Comparison of ENCODE assay signal across 27 cellular contexts in genomic region chr22:27284314-27284713, GRCh38.
"Had no signal": no experiment of that assay in that cellular context is flagged by ENCODE, and none has a peak within 500 bp of the region (broad histone marks: within the 10 kb centered on the region; RNA-seq: fewer than 3 reads in every experiment).

No MANE protein-coding gene starts in this region.

- H3K36me3 ChIP-seq: neural progenitor cell, neutrophil, pancreas, prostate gland, right lobe of liver, sigmoid colon, stomach, thoracic aorta, thyroid gland, tibial nerve, upper lobe of right lung, uterus had no signal

- H3K27me3 ChIP-seq: neural progenitor cell, pancreas, right lobe of liver, sigmoid colon, thyroid gland, tibial nerve, upper lobe of right lung, uterus had no signal

- H3K9ac ChIP-seq: neural progenitor cell had no signal

- H3K4me3 ChIP-seq: neural progenitor cell, pancreas, prostate gland, right lobe of liver, sigmoid colon, stomach, thoracic aorta, thyroid gland, tibial nerve, upper lobe of right lung, uterus had no signal

- H3K27ac Mint-ChIP-seq: naive thymus-derived CD8-positive, alpha-beta T cell; natural killer cell treated with Interleukin-12 subunit alpha and Interleukin-12 subunit beta and Interleukin-15 and Interleukin-18, amount 100 ng/mL, for 72 hours; nephron progenitor cell; neural progenitor cell; stimulated activated effector memory CD8-positive, alpha-beta T cell treated with anti-CD3 and anti-CD28 coated beads, Interleukin-12 subunit alpha, Interleukin-12 subunit beta, amount 100 ng/mL, for 72 hours; stimulated activated naive B cell treated with anti-CD40 and anti-IgM and Interleukin-4, amounts not matched to agents 10 μg/mL and 1 μg/mL and 100 μg/mL, for 72 hours; stimulated activated naive CD8-positive, alpha-beta T cell treated with anti-CD3 and anti-CD28 coated beads, Interleukin-15, Interleukin-2, amounts not matched to agents 100 ng/mL and 50 ng/mL, for 24 hours had no signal

- DNase-seq: naive B cell; naive thymus-derived CD8-positive, alpha-beta T cell; nephron progenitor cell; pancreas; right cardiac atrium; right lobe of liver; sigmoid colon; small intestine; stimulated activated CD4-positive, alpha-beta T cell treated with anti-CD3 and anti-CD28 coated beads, Interleukin-15, amount 100 ng/mL, for 24 hours; stimulated activated CD4-positive, alpha-beta T cell treated with anti-CD3 and anti-CD28 coated beads, Interleukin-2, amount 100 ng/mL, for 24 hours; stimulated activated CD4-positive, alpha-beta T cell treated with anti-CD3 and anti-CD28 coated beads, Interleukin-2, amount 100 ng/mL, for 48 hours; stimulated activated CD4-positive, alpha-beta T cell treated with anti-CD3 and anti-CD28 coated beads, Interleukin-4, amount 100 ng/mL, for 24 hours; stimulated activated naive B cell treated with anti-CD40 and anti-IgM and Interleukin-4, amounts not matched to agents 10 μg/mL and 1 μg/mL and 100 μg/mL, for 72 hours; stimulated activated naive CD4-positive, alpha-beta T cell treated with Interleukin-2 at 50 U/mL for 16 hours; stomach; thyroid gland; trophoblast cell; upper lobe of right lung; uterus had no signal

- H3K27ac ChIP-seq: neural progenitor cell, neutrophil, pancreas, prostate gland, right lobe of liver, sigmoid colon, stomach, thoracic aorta, thyroid gland, tibial nerve, upper lobe of right lung, uterus had no signal

- H3K9me3 Mint-ChIP-seq: natural killer cell treated with Interleukin-12 subunit alpha and Interleukin-12 subunit beta and Interleukin-15 and Interleukin-18, amount 100 ng/mL, for 72 hours; stimulated activated effector memory CD8-positive, alpha-beta T cell treated with anti-CD3 and anti-CD28 coated beads, Interleukin-12 subunit alpha, Interleukin-12 subunit beta, amount 100 ng/mL, for 72 hours had no signal

- ATAC-seq: naive thymus-derived CD8-positive, alpha-beta T cell; natural killer cell treated with Interleukin-12 subunit alpha and Interleukin-12 subunit beta and Interleukin-15 and Interleukin-18, amount 100 ng/mL, for 72 hours; pancreas; right cardiac atrium; right lobe of liver; stimulated activated effector memory CD8-positive, alpha-beta T cell treated with anti-CD3 and anti-CD28 coated beads, Interleukin-12 subunit alpha, Interleukin-12 subunit beta, amount 100 ng/mL, for 72 hours; stimulated activated naive B cell treated with anti-CD40 and anti-IgM and Interleukin-4, amounts not matched to agents 10 μg/mL and 1 μg/mL and 100 μg/mL, for 72 hours; upper lobe of right lung had no signal

- H3K4me1 ChIP-seq: pancreas, prostate gland, right lobe of liver, sigmoid colon, stomach, thyroid gland, tibial nerve, upper lobe of right lung, uterus had no signal

- H3K9me3 ChIP-seq: neutrophil, pancreas, prostate gland, right lobe of liver, sigmoid colon, thoracic aorta, thyroid gland, tibial nerve, upper lobe of right lung, uterus had no signal

- H3K4me1 Mint-ChIP-seq: naive B cell; naive thymus-derived CD8-positive, alpha-beta T cell; stimulated activated effector memory CD8-positive, alpha-beta T cell treated with anti-CD3 and anti-CD28 coated beads, Interleukin-12 subunit alpha, Interleukin-12 subunit beta, amount 100 ng/mL, for 72 hours; stimulated activated naive B cell treated with anti-CD40 and anti-IgM and Interleukin-4, amounts not matched to agents 10 μg/mL and 1 μg/mL and 100 μg/mL, for 72 hours had no signal

- H3K36me3 Mint-ChIP-seq: naive thymus-derived CD8-positive, alpha-beta T cell; natural killer cell treated with Interleukin-12 subunit alpha and Interleukin-12 subunit beta and Interleukin-15 and Interleukin-18, amount 100 ng/mL, for 72 hours; neural progenitor cell; stimulated activated effector memory CD8-positive, alpha-beta T cell treated with anti-CD3 and anti-CD28 coated beads, Interleukin-12 subunit alpha, Interleukin-12 subunit beta, amount 100 ng/mL, for 72 hours; stimulated activated naive B cell treated with anti-CD40 and anti-IgM and Interleukin-4, amounts not matched to agents 10 μg/mL and 1 μg/mL and 100 μg/mL, for 72 hours had no signal

- H2AFZ ChIP-seq: neural progenitor cell had no signal

- H3K4me2 ChIP-seq: neural progenitor cell had no signal

- H3K4me3 Mint-ChIP-seq: naive B cell; naive thymus-derived CD8-positive, alpha-beta T cell; natural killer cell treated with Interleukin-12 subunit alpha and Interleukin-12 subunit beta and Interleukin-15 and Interleukin-18, amount 100 ng/mL, for 72 hours; nephron progenitor cell; neural progenitor cell; stimulated activated effector memory CD8-positive, alpha-beta T cell treated with anti-CD3 and anti-CD28 coated beads, Interleukin-12 subunit alpha, Interleukin-12 subunit beta, amount 100 ng/mL, for 72 hours; stimulated activated naive B cell treated with anti-CD40 and anti-IgM and Interleukin-4, amounts not matched to agents 10 μg/mL and 1 μg/mL and 100 μg/mL, for 72 hours; stimulated activated naive CD8-positive, alpha-beta T cell treated with anti-CD3 and anti-CD28 coated beads, Interleukin-15, Interleukin-2, amounts not matched to agents 100 ng/mL and 50 ng/mL, for 24 hours had no signal
